In genomic region chr4:48779998-48780866, GRCh38 we compare ENCODE assay signal across 8 cellular contexts. TPM values are rescaled to one million over a fixed set of nuclear protein-coding genes. Genes with fewer than 3 reads are reported as not detected.
DNase-seq lines count a peak whose midpoint lies in the region; ATAC-seq lines count a peak whose summit lies in the region.

Gene FRYL (minus strand): TSS chr4:48780279. CDS start chr4:48634410, 145,869 bp downstream.

- H3K27ac ChIP-seq in temporal lobe (ENCODE audit: low read depth, low read length) = peak within 1 kb of the TSS; percentile 84

- peaks cover 0 to 8% of the 10 kb centered on the region in 2 donors for H3K36me3 Mint-ChIP-seq in activated naive CD4-positive, alpha-beta T cell treated with anti-CD3 and anti-CD28 coated beads, Interleukin-2, amount 50 U/mL, for 72 hours

- H3K27ac Mint-ChIP-seq in activated naive CD4-positive, alpha-beta T cell treated with anti-CD3 and anti-CD28 coated beads, Interleukin-2, amount 50 U/mL, for 72 hours = peak within 1 kb of the TSS; percentile 96 to 99

- no peaks in the 10 kb centered on the region for H3K9me3 Mint-ChIP-seq in activated naive CD4-positive, alpha-beta T cell treated with anti-CD3 and anti-CD28 coated beads, Interleukin-2, amount 50 U/mL, for 72 hours

- DNase-seq in NCI-H1092 treated with DMSO at 0.1 percent for 48 hours (lab: John Stamatoyannopoulos, UW) = peak; percentile 100
- peak; percentile 99 for DNase-seq in SKM-1 (lab: John Stamatoyannopoulos, UW; ENCODE audit: unreplicated experiment)
- peak; percentile 97 to 98 for DNase-seq in activated naive CD4-positive, alpha-beta T cell treated with anti-CD3 and anti-CD28 coated beads, Interleukin-2, amount 50 U/mL, for 72 hours (ENCODE audit: low spot score in 2 of 2)
- DNase-seq in globus pallidus (ENCODE audit: low spot score) = peak; percentile 100
- DNase-seq in nucleus accumbens (lab: John Stamatoyannopoulos, UW) = peak; percentile 80 to 100 (median 99)

- peak; percentile 89 for ATAC-seq in HG02610 (IDR thresholded peaks at IDR 0.05; ENCODE audit: unreplicated experiment)
- peak; percentile 94 to 95 for ATAC-seq in activated naive CD4-positive, alpha-beta T cell treated with anti-CD3 and anti-CD28 coated beads, Interleukin-2, amount 50 U/mL, for 72 hours

- H3K4me3 ChIP-seq in GM08714 (ENCODE audit: low read length) = peak within 1 kb of the TSS; percentile 100

RNA-seq across cellular contexts. Expression of gene FRYL, which starts in this region (rescaled TPM):
- total RNA-seq in activated naive CD4-positive, alpha-beta T cell treated with anti-CD3 and anti-CD28 coated beads, Interleukin-2, amount 50 U/mL, for 72 hours = 10 to 100 TPM; 74.9 to 84.3 TPM
- total RNA-seq in temporal lobe = 67.9 TPM

Comparison
In these comparisons a context has a peak if more than half of its experiments do, and no peak if none do; other contexts are left out.
1. Peak in every context shown above with its lines: DNase-seq, ATAC-seq, H3K4me3 ChIP-seq and H3K27ac ChIP-seq.